8 cellular contexts compared by ENCODE assay signal in the genomic region with DNA sequence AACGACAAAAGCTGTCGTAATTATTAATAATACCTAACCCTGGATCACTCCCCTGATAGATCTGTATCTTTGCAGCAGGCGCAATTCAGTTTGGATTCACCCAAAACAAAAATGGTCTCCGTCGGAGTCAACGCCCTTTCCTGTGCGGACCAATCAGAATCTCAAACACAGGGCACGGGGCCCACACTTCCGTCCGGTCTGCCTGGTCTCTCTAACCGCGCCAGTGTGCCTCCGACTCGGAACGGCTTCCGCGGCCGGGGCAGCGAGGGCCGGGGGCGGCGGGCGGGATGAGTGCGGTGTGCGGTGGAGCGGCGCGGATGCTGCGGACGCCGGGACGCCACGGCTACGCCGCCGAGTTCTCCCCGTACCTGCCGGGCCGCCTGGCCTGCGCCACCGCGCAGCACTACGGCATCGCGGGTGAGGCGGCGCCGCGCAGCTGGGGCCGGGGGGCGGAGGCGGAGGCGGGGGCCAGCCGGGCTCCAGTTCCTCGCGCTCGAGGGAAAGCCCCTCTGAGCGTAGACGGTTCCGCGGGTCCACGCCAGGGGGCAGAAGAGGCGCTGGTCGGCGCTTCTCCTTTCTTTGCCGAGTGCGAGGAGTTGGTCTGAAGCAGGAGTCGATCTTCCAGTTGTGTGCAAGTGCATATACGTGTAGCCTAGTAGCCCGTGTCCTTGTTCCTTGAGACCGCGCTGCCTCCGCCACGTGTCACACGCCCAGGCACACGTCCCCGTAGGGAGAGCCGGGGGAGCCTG. TPM values are rescaled to one million over a fixed set of nuclear protein-coding genes. Genes with fewer than 3 reads are reported as not detected.
DNase-seq lines count a peak whose midpoint lies in the region; ATAC-seq, FAIRE-seq and TF ChIP-seq lines count a peak whose summit lies in the region.

A gene with protein sequence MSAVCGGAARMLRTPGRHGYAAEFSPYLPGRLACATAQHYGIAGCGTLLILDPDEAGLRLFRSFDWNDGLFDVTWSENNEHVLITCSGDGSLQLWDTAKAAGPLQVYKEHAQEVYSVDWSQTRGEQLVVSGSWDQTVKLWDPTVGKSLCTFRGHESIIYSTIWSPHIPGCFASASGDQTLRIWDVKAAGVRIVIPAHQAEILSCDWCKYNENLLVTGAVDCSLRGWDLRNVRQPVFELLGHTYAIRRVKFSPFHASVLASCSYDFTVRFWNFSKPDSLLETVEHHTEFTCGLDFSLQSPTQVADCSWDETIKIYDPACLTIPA (plus strand): TSS at position 214 of the 749 bp plus-strand sequence. CDS start 74 bp downstream, at position 288.

- BruUV-seq in HepG2 (replicated peaks; lab: Mats Ljungman, UMichigan) = no TSS peak

- no peaks in the 10 kb centered on the region for H4K20me1 ChIP-seq in HepG2 (ENCODE audit: insufficient read depth, low read length)

- H3K36me3 ChIP-seq in CD4-positive, CD25-positive, alpha-beta regulatory T cell (ENCODE audit: control insufficient read depth, insufficient read depth, low read length) = peaks cover 9% of the 10 kb centered on the region
- H3K36me3 ChIP-seq in HepG2 (replicated peaks in 1 of 2; ENCODE audit: control insufficient read depth in 1 of 2, insufficient read depth in 2 of 2, low read length in 2 of 2) = no peaks in the 10 kb centered on the region

- TF ChIP-seq CTCF in HepG2 (CRISPR knock-in tag; IDR thresholded peaks at IDR 0.05) = 0 out of 2 replicates have a peak, but pooled peaks have one; percentile 14

- intact Hi-C loops in HepG2 (cut with micrococcal nuclease; ENCODE audit: unreplicated experiment) = no loop called here

- peaks cover 0 to 1% (median 0%) of the 10 kb centered on the region in 7 donors for H3K9me3 Mint-ChIP-seq in CD4-positive, CD25-positive, alpha-beta regulatory T cell

- TF ChIP-seq RAD21 in HepG2 (CRISPR knock-in tag; IDR thresholded peaks at IDR 0.05) = no peak

- peak; percentile 80 to 95 (median 93) for DNase-seq in CD4-positive, CD25-positive, alpha-beta regulatory T cell
- DNase-seq in NCI-H526 treated with DMSO at 0.1 percent for 48 hours (lab: John Stamatoyannopoulos, UW) = peak; percentile 81
- peak; percentile 83 to 84 for DNase-seq in activated CD4-positive, alpha-beta T cell treated with anti-CD3 and anti-CD28 coated beads, Interleukin-2, amount 50 U/mL, for 4 hours
- peak; percentile 84 to 93 for DNase-seq in dermis microvascular lymphatic vessel endothelial cell (ENCODE audit: low read depth in 2 of 2)
- DNase-seq in HepG2 (ENCODE audit: low spot score) = peak; percentile 5
- peak; percentile 79 to 89 for DNase-seq in stimulated activated CD4-positive, alpha-beta T cell treated with anti-CD3 and anti-CD28 coated beads, Interleukin-2, amount 100 ng/mL, for 48 hours

- peaks cover 25% of the 10 kb centered on the region for H3K36me3 Mint-ChIP-seq in CD4-positive, CD25-positive, alpha-beta regulatory T cell

- TF ChIP-seq EP300 in HepG2 (IDR thresholded peaks at IDR 0.05; ENCODE audit: low read depth in 2 of 2, low read length in 2 of 2) (no peak), HepG2 (CRISPR knock-in tag; IDR thresholded peaks at IDR 0.05; ENCODE audit: borderline replicate concordance) (no peak)

- H3K27ac ChIP-seq in CD4-positive, CD25-positive, alpha-beta regulatory T cell (ENCODE audit: insufficient read depth, low read length, poor library complexity, severe bottlenecking) = peak within 1 kb of the TSS; percentile 89
- H3K27ac ChIP-seq in HepG2 (ENCODE audit: extremely low read length, insufficient read depth, low read length) = no peak within 1 kb of the TSS

- H3K27me3 Mint-ChIP-seq in CD4-positive, CD25-positive, alpha-beta regulatory T cell = peaks cover 4% of the 10 kb centered on the region

- H3K4me2 ChIP-seq in HepG2 (ENCODE audit: low read depth, low read length) = peak within 1 kb of the TSS; percentile 36

- peaks cover 10% of the 10 kb centered on the region for H3K4me1 ChIP-seq in CD4-positive, CD25-positive, alpha-beta regulatory T cell (ENCODE audit: control insufficient read depth, insufficient read depth, low read length, poor library complexity, severe bottlenecking)
- no peaks in the 10 kb centered on the region for H3K4me1 ChIP-seq in HepG2 (ENCODE audit: insufficient read depth, low read length)

- POLR2A ChIA-PET in HepG2 (lab: Yijun Ruan, JAX) = no interaction called here

- H3K4me3 ChIP-seq in CD4-positive, CD25-positive, alpha-beta regulatory T cell (ENCODE audit: low read depth, low read length) = peak within 1 kb of the TSS; percentile 96
- peak within 1 kb of the TSS; percentile 1 to 16 (median 8); a peak in 2 of 6 replicates for H3K4me3 ChIP-seq in HepG2 (replicated peaks in 1 of 3; ENCODE audit: insufficient read depth in 1 of 3, low read depth in 2 of 3, low read length in 3 of 3)

- peaks cover 2% of the 10 kb centered on the region for H3K27me3 ChIP-seq in CD4-positive, CD25-positive, alpha-beta regulatory T cell (ENCODE audit: control insufficient read depth, insufficient read depth, low read length)
- H3K27me3 ChIP-seq in HepG2 (ENCODE audit: control insufficient read depth in 1 of 2, insufficient read depth in 2 of 2, low read length in 2 of 2) = peaks cover 0 to 5% of the 10 kb centered on the region in 2 experiments; a peak in 2 of 5 replicates

- no peak for FAIRE-seq in HepG2 (lab: Jason Lieb, UNC)

- H2AFZ ChIP-seq in HepG2 (ENCODE audit: low read length) = peak within 1 kb of the TSS; percentile 39

- 46% methylated on average over 33 of the region's 78 CpGs for WGBS in HepG2 (ENCODE audit: low lambda C conversion rate)

- H3K9me3 ChIP-seq in CD4-positive, CD25-positive, alpha-beta regulatory T cell (ENCODE audit: control insufficient read depth in 2 of 2, low read length in 2 of 2) = no peaks in the 10 kb centered on the region
- H3K9me3 ChIP-seq in HepG2 (ENCODE audit: low read length) = no peaks in the 10 kb centered on the region

- H3K9ac ChIP-seq in HepG2 (ENCODE audit: insufficient read depth, low read depth, low read length) = no peak within 1 kb of the TSS

- peak within 1 kb of the TSS; percentile 95 to 98 (median 98) for H3K27ac Mint-ChIP-seq in CD4-positive, CD25-positive, alpha-beta regulatory T cell

- ATAC-seq in CD4-positive, CD25-positive, alpha-beta regulatory T cell (ENCODE audit: low read depth in 2 of 2) = peak; percentile 95
- ATAC-seq in GM19372 (IDR thresholded peaks at IDR 0.05; ENCODE audit: low read depth, unreplicated experiment) (peak; percentile 97), HG03521 (IDR thresholded peaks at IDR 0.05; ENCODE audit: unreplicated experiment) (peak; percentile 97), HepG2 (peak; percentile 89)

- no peaks in the 10 kb centered on the region for H3K79me2 ChIP-seq in HepG2 (ENCODE audit: insufficient read depth, low read length)

- no peak for TF ChIP-seq POLR2A in HepG2 (IDR thresholded peaks at IDR 0.05; ENCODE audit: insufficient read depth in 1 of 2, low read depth in 2 of 2, low read length in 2 of 2)

- in situ Hi-C loops in HepG2 (cut with HindIII; ENCODE audit: extremely low pct_ligation_motif_present, low pct_unique_long_range_greater_than_20kb) = no loop called here

- H3K4me1 Mint-ChIP-seq in CD4-positive, CD25-positive, alpha-beta regulatory T cell = peaks cover 23 to 46% (median 32%) of the 10 kb centered on the region in 4 donors

- CTCF ChIA-PET in HepG2 (lab: Yijun Ruan, JAX; ENCODE audit: low intra/inter-chr PET ratio, low total read pairs) = no interaction called here

- H3K4me3 Mint-ChIP-seq in CD4-positive, CD25-positive, alpha-beta regulatory T cell = peak within 1 kb of the TSS; percentile 88 to 97 (median 93)

TF ChIP-seq in HepG2, 621 proteins besides CTCF, POLR2A, EP300 and RAD21 (continues in another document):
- TF ChIP-seq ELF4 (CRISPR knock-in tag; IDR thresholded peaks at IDR 0.05; ENCODE audit: borderline replicate concordance) = no peak

RNA-seq across cellular contexts. Expression of the gene that starts here (rescaled TPM):
- 4.1 TPM for total RNA-seq in CD4-positive, CD25-positive, alpha-beta regulatory T cell
- 1 to 10 TPM; 4.8 to 9.4 (median 6.3) TPM for polyA plus RNA-seq in CD4-positive, CD25-positive, alpha-beta regulatory T cell
- total RNA-seq in dermis microvascular lymphatic vessel endothelial cell = 4.1 and 5.1 TPM in 2 replicates
- total RNA-seq in HepG2 (2016; rRNA removed; fragmentation: Illumina TruSeq; extraction: Trizol) = 0.53 and 0.88 TPM in 2 replicates
- total RNA-seq in HepG2 (2016; cell fraction: cytosol; rRNA removed; fragmentation: Illumina TruSeq; extraction: Trizol; ENCODE audit: low read depth) = 0.20 and 0.26 TPM in 2 replicates
- 0.35 and 0.65 TPM in 2 replicates for total RNA-seq in HepG2 (2016; cell fraction: insoluble cytoplasmic fraction; rRNA removed; fragmentation: Illumina TruSeq; extraction: Trizol)
- total RNA-seq in HepG2 (2016; cell fraction: membrane; rRNA removed; fragmentation: Illumina TruSeq; extraction: Trizol) = 0.34 TPM in 1 of 2 replicates, not detected in the other
- total RNA-seq in HepG2 (2016; cell fraction: nucleus; rRNA removed; fragmentation: Illumina TruSeq; extraction: Trizol) = 0.40 and 0.56 TPM in 2 replicates
- 0.04 and 0.29 TPM in 2 replicates for polyA plus RNA-seq in HepG2 (2011; rRNA removed)
- 0.15 and 0.36 TPM in 2 replicates for polyA plus RNA-seq in HepG2 (2011; cell fraction: cytosol; rRNA removed)
- not detected in 2 replicates for polyA plus RNA-seq in HepG2 (2011; cell fraction: nucleus; rRNA removed)
- polyA plus RNA-seq in HepG2 (2012) = 0.15 and 0.27 TPM in 2 replicates
- 0.09 TPM in 2 replicates for polyA plus RNA-seq in HepG2 (2016; cell fraction: cytosol; fragmentation: Illumina TruSeq; extraction: Trizol; ENCODE audit: low read depth)
- 0.74 and 0.75 TPM in 2 replicates for polyA plus RNA-seq in HepG2 (2016; cell fraction: insoluble cytoplasmic fraction; fragmentation: Illumina TruSeq; extraction: Trizol; ENCODE audit: low read depth)
- 0.10 and 0.21 TPM in 2 replicates for polyA plus RNA-seq in HepG2 (2016; cell fraction: membrane; fragmentation: Illumina TruSeq; extraction: Trizol; ENCODE audit: low read depth)
- polyA plus RNA-seq in HepG2 (2016; cell fraction: nucleus; fragmentation: Illumina TruSeq; extraction: Trizol; ENCODE audit: insufficient read depth, low read depth) = 0.55 TPM in 1 of 2 replicates, not detected in the other
- polyA minus RNA-seq in HepG2 (2011; rRNA and poly(A)+ RNA removed; ENCODE audit: low replicate concordance) = 3.1 TPM in 1 of 2 replicates, not detected in the other
- polyA minus RNA-seq in HepG2 (2011; cell fraction: cytosol; rRNA and poly(A)+ RNA removed) = 0.53 TPM in 1 of 2 replicates, not detected in the other
- 0.25 TPM in 1 of 2 replicates, not detected in the other for polyA minus RNA-seq in HepG2 (2011; cell fraction: nucleus; rRNA and poly(A)+ RNA removed)

Comparison
In these comparisons a context has a peak if more than half of its experiments do, and no peak if none do; other contexts are left out.
1. DNase-seq: peak in every context shown above with its lines; median percentile 93 in CD4-positive, CD25-positive, alpha-beta regulatory T cell; 88 in dermis microvascular lymphatic vessel endothelial cell; 84 in stimulated activated CD4-positive, alpha-beta T cell treated with anti-CD3 and anti-CD28 coated beads, Interleukin-2, amount 100 ng/mL, for 48 hours; 84 in activated CD4-positive, alpha-beta T cell treated with anti-CD3 and anti-CD28 coated beads, Interleukin-2, amount 50 U/mL, for 4 hours; 81 in NCI-H526 treated with DMSO at 0.1 percent for 48 hours; 5 in HepG2.